In genomic region chr13:48730971-48731658, GRCh38 we compare ENCODE assay signal across 1 cellular context.
TF ChIP-seq lines count a peak whose summit lies in the region.

No MANE protein-coding gene starts in this region.

TF ChIP-seq in HEK293, 187 proteins besides CTCF, POLR2A, EP300 and RAD21 (continued from another document):
- no peak for TF ChIP-seq GLI4 (tag by site-specific recombination; IDR thresholded peaks at IDR 0.05)
- peak; percentile 43; the same call in 1 of the 2 replicates for TF ChIP-seq ZBTB8A (tag by site-specific recombination; IDR thresholded peaks at IDR 0.05)
- no peak for TF ChIP-seq ZFHX2 (tag by site-specific recombination; conservative IDR thresholded peaks at IDR 0.05)
- peak; percentile 87 for TF ChIP-seq ZIC2 (tag by site-specific recombination; IDR thresholded peaks at IDR 0.05)
- no peak for TF ChIP-seq ZNF350 (tag by site-specific recombination; IDR thresholded peaks at IDR 0.05)
- 0 out of 2 replicates have a peak, but pooled peaks have one; percentile 27 for TF ChIP-seq GLI2 (tag by site-specific recombination; IDR thresholded peaks at IDR 0.05; ENCODE audit: borderline replicate concordance, low read depth)
- TF ChIP-seq ZNF707 (tag by site-specific recombination; IDR thresholded peaks at IDR 0.05): no peak
- TF ChIP-seq ZNF354C (tag by site-specific recombination; IDR thresholded peaks at IDR 0.05; ENCODE audit: borderline replicate concordance, low read depth): no peak
- no peak for TF ChIP-seq ZSCAN4 (tag by site-specific recombination; IDR thresholded peaks at IDR 0.05)
- no peak for TF ChIP-seq ZNF132 (tag by site-specific recombination; IDR thresholded peaks at IDR 0.05; ENCODE audit: borderline replicate concordance)
- TF ChIP-seq ZNF555 (tag by site-specific recombination; conservative IDR thresholded peaks at IDR 0.05): no peak
- no peak for TF ChIP-seq ZNF146 (tag by site-specific recombination; IDR thresholded peaks at IDR 0.05)
- TF ChIP-seq KLF1 (tag by site-specific recombination; IDR thresholded peaks at IDR 0.05): no peak
- TF ChIP-seq ZNF404 (tag by site-specific recombination; IDR thresholded peaks at IDR 0.05): no peak
- TF ChIP-seq, protein P1, sequence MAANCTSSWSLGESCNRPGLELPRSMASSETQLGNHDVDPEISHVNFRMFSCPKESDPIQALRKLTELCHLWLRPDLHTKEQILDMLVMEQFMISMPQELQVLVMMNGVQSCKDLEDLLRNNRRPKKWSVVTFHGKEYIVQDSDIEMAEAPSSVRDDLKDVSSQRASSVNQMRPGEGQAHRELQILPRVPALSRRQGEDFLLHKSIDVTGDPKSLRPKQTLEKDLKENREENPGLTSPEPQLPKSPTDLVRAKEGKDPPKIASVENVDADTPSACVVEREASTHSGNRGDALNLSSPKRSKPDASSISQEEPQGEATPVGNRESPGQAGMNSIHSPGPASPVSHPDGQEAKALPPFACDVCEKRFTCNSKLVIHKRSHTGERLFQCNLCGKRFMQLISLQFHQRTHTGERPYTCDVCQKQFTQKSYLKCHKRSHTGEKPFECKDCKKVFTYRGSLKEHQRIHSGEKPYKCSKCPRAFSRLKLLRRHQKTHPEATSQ (tag by site-specific recombination; IDR thresholded peaks at IDR 0.05): no peak
- no peak for TF ChIP-seq ZNF335 (tag by site-specific recombination; conservative IDR thresholded peaks at IDR 0.05)
- no peak for TF ChIP-seq ZNF837 (tag by site-specific recombination; IDR thresholded peaks at IDR 0.05)
- TF ChIP-seq ZNF768 (tag by site-specific recombination; IDR thresholded peaks at IDR 0.05): no peak
- no peak for TF ChIP-seq BCL11A (tag by site-specific recombination; IDR thresholded peaks at IDR 0.05; ENCODE audit: low read depth)
- no peak for TF ChIP-seq ZNF529 (tag by site-specific recombination; IDR thresholded peaks at IDR 0.05; ENCODE audit: insufficient replicate concordance)
- no peak for TF ChIP-seq ZXDB (tag by site-specific recombination; IDR thresholded peaks at IDR 0.05)
- no peak for TF ChIP-seq ZBTB48 (tag by site-specific recombination; IDR thresholded peaks at IDR 0.05)
- no peak for TF ChIP-seq ZNF843 (tag by site-specific recombination; IDR thresholded peaks at IDR 0.05)
- no peak for TF ChIP-seq ZSCAN18 (tag by site-specific recombination; IDR thresholded peaks at IDR 0.05)
- no peak for TF ChIP-seq KLF7 (tag by site-specific recombination; IDR thresholded peaks at IDR 0.05; ENCODE audit: borderline replicate concordance)
- no peak for TF ChIP-seq ZBTB11 (tag by site-specific recombination; conservative IDR thresholded peaks at IDR 0.05; ENCODE audit: low read depth)
- TF ChIP-seq OSR2 (tag by site-specific recombination; IDR thresholded peaks at IDR 0.05): no peak
- TF ChIP-seq, protein P2, sequence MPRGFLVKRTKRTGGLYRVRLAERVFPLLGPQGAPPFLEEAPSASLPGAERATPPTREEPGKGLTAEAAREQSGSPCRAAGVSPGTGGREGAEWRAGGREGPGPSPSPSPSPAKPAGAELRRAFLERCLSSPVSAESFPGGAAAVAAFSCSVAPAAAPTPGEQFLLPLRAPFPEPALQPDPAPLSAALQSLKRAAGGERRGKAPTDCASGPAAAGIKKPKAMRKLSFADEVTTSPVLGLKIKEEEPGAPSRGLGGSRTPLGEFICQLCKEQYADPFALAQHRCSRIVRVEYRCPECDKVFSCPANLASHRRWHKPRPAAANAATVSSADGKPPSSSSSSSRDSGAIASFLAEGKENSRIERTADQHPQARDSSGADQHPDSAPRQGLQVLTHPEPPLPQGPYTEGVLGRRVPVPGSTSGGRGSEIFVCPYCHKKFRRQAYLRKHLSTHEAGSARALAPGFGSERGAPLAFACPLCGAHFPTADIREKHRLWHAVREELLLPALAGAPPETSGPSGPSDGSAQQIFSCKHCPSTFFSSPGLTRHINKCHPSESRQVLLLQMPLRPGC (tag by site-specific recombination; IDR thresholded peaks at IDR 0.05): no peak
- TF ChIP-seq ZNF513 (tag by site-specific recombination; IDR thresholded peaks at IDR 0.05): no peak
TF ChIP-seq in HEK293: peak in this region for 5.
